Comparison of ENCODE assay signal across 16 cellular contexts in the genomic region with DNA sequence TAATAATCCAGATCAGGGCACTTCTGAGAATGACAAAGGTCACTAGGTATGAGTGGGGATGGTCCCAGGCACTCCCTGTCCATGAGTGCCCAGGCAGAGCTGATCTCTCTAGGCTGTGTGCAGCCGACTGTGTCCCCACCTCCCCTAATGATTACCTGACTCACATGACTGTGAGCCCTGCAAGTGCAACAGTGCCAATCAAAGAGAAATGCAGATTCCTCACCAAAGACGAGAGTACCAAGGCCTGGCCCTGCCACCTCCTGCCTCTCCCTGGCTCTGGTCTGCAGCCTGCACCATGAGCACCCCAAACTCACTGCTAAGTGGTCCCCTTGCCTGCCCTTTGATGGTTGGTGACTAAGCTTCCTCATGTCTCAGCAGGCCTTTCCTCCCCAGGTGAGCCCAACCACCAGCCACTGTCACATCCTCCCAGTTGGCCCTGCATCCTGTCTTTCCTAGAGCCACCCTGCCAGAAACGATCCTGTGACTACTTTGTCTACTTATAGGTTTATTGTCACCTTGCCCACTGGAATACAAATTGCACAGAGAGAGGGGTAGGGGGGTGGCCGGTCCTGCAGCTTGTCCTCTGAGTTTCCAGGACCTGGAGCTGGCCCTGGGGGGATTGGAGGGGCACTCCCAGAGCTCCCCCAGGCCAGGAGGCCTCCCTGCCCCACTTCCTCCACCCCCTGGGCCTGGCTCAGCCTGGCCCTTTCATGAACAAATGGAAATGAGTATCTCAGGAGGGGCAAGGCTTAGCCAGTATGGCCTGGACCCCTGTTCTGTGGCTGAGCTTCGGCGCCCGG. TPM values are rescaled to one million over a fixed set of nuclear protein-coding genes. Genes with fewer than 3 reads are reported as not detected.
DNase-seq lines count a peak whose midpoint lies in the region; ATAC-seq and TF ChIP-seq lines count a peak whose summit lies in the region.
"Had no signal": no experiment of that assay in that cellular context is flagged by ENCODE, and none has a peak within 500 bp of the region (broad histone marks: within the 10 kb centered on the region; RNA-seq: fewer than 3 reads in every experiment).

No MANE protein-coding gene starts in this region.

- POLR2A ChIA-PET in activated CD8-positive, alpha-beta T cell treated with anti-CD3 and anti-CD28 coated beads for 36 hours (lab: Charles Lee): interaction anchor here (1.6 kb wide), 1 partner anchor 8 kb away, joined by 5 read pairs; no protein-coding TSS in a partner anchor

- H3K4me3 Mint-ChIP-seq in activated CD8-positive, alpha-beta T cell treated with anti-CD3 and anti-CD28 coated beads for 36 hours: no peak overlapping the region
- no peak overlapping the region for H3K4me3 Mint-ChIP-seq in central memory CD8-positive, alpha-beta T cell
- H3K4me3 Mint-ChIP-seq: B cell had no signal

- TF ChIP-seq POLR2A in vagina (IDR thresholded peaks at IDR 0.05): no peak

- peak; percentile 98 for ATAC-seq in activated CD8-positive, alpha-beta T cell treated with anti-CD3 and anti-CD28 coated beads for 36 hours
- ATAC-seq in central memory CD8-positive, alpha-beta T cell (replicated peaks; ENCODE audit: extremely low read depth, poor library complexity, severe bottlenecking): peak; percentile 68
- ATAC-seq in HG02884 (IDR thresholded peaks at IDR 0.05; ENCODE audit: unreplicated experiment): no peak
- ATAC-seq: K562, left lobe of liver had no signal

- H3K27ac ChIP-seq in vagina: no peak overlapping the region
- H3K27ac ChIP-seq: colonic mucosa, SJSA1, suprapubic skin had no signal

- H3K4me1 ChIP-seq in vagina: no peaks in the 10 kb centered on the region
- no peaks in the 10 kb centered on the region for H3K4me1 ChIP-seq in HAP-1
- H3K4me1 ChIP-seq: colonic mucosa, SJSA1, suprapubic skin had no signal

- no peaks in the 10 kb centered on the region for H3K9me3 ChIP-seq in vagina
- no peaks in the 10 kb centered on the region for H3K9me3 ChIP-seq in HAP-1
- H3K9me3 ChIP-seq: colonic mucosa had no signal

- H3K27me3 Mint-ChIP-seq in activated CD8-positive, alpha-beta T cell treated with anti-CD3 and anti-CD28 coated beads for 36 hours: no peaks in the 10 kb centered on the region
- H3K27me3 Mint-ChIP-seq in central memory CD8-positive, alpha-beta T cell: peaks cover 7% of the 10 kb centered on the region

- in situ Hi-C loops in HAP-1 (cut with MboI; ENCODE audit: low sequenced_read_pairs): no loop called here

- H3K4me1 Mint-ChIP-seq in activated CD8-positive, alpha-beta T cell treated with anti-CD3 and anti-CD28 coated beads for 36 hours (ENCODE audit: low read depth): peaks cover 26% of the 10 kb centered on the region
- H3K4me1 Mint-ChIP-seq in central memory CD8-positive, alpha-beta T cell: peaks cover 11% of the 10 kb centered on the region

- peak; percentile 52 for DNase-seq in stimulated activated CD4-positive, alpha-beta T cell treated with anti-CD3 and anti-CD28 coated beads, Interleukin-1b, Interleukin-23, amount 100 ng/mL, for 48 hours
- no peak for DNase-seq in stimulated activated CD4-positive, alpha-beta T cell treated with anti-CD3 and anti-CD28 coated beads, Interleukin-4, amount 100 ng/mL, for 1 hour
- DNase-seq in activated CD8-positive, alpha-beta T cell treated with anti-CD3 and anti-CD28 coated beads for 36 hours: peak; percentile 82
- no peak for DNase-seq in central memory CD8-positive, alpha-beta T cell (ENCODE audit: low spot score in 2 of 2)
- DNase-seq in vagina (ENCODE audit: extremely low spot score in 2 of 2): peak; percentile 58 to 82
- no peak for DNase-seq in HAP-1 (ENCODE audit: low spot score in 2 of 2)
- DNase-seq in NCI-H526 (lab: John Stamatoyannopoulos, UW): no peak
- DNase-seq: foreskin fibroblast had no signal

- H3K4me3 ChIP-seq in vagina: no peak overlapping the region
- no peak overlapping the region for H3K4me3 ChIP-seq in HAP-1
- H3K4me3 ChIP-seq: colonic mucosa, K562, SJSA1, suprapubic skin had no signal

- H3K36me3 Mint-ChIP-seq in activated CD8-positive, alpha-beta T cell treated with anti-CD3 and anti-CD28 coated beads for 36 hours (ENCODE audit: low read depth): no peaks in the 10 kb centered on the region
- no peaks in the 10 kb centered on the region for H3K36me3 Mint-ChIP-seq in central memory CD8-positive, alpha-beta T cell (ENCODE audit: insufficient read depth)

- no peaks in the 10 kb centered on the region for H3K27me3 ChIP-seq in vagina
- H3K27me3 ChIP-seq in HAP-1 (ENCODE audit: low read depth): no peaks in the 10 kb centered on the region
- H3K27me3 ChIP-seq: colonic mucosa, suprapubic skin had no signal

- no peak for TF ChIP-seq CTCF in activated CD8-positive, alpha-beta T cell treated with anti-CD3 and anti-CD28 coated beads for 36 hours (IDR thresholded peaks at IDR 0.05)
- no peak for TF ChIP-seq CTCF in vagina (IDR thresholded peaks at IDR 0.05)

- intact Hi-C loops in activated CD8-positive, alpha-beta T cell treated with anti-CD3 and anti-CD28 coated beads for 36 hours (cut with micrococcal nuclease): no loop called here
- intact Hi-C loops in vagina (cut with DNase I): no loop called here

- H3K27ac Mint-ChIP-seq in activated CD8-positive, alpha-beta T cell treated with anti-CD3 and anti-CD28 coated beads for 36 hours: peak overlapping the region; percentile 76
- H3K27ac Mint-ChIP-seq in central memory CD8-positive, alpha-beta T cell (ENCODE audit: low read depth): no peak overlapping the region
- H3K27ac Mint-ChIP-seq: B cell had no signal

- CTCF ChIA-PET in activated CD8-positive, alpha-beta T cell treated with anti-CD3 and anti-CD28 coated beads for 36 hours (lab: Charles Lee): interaction anchor here (0.7 to 1.6 kb wide), 4 partner anchors 17 to 230 kb away, joined by 3 to 4 read pairs (median 4); no protein-coding TSS in a partner anchor

- H3K9me3 Mint-ChIP-seq in activated CD8-positive, alpha-beta T cell treated with anti-CD3 and anti-CD28 coated beads for 36 hours: peaks cover 3% of the 10 kb centered on the region
- H3K9me3 Mint-ChIP-seq in central memory CD8-positive, alpha-beta T cell: peaks cover 3% of the 10 kb centered on the region

- H3K36me3 ChIP-seq in vagina (no peaks in the 10 kb centered on the region), HAP-1 (replicated peaks) (no peaks in the 10 kb centered on the region)
- H3K36me3 ChIP-seq: colonic mucosa, SJSA1, suprapubic skin had no signal

RNA-seq across cellular contexts. Expression of a gene that starts 22.4 kb away (rescaled TPM):
- total RNA-seq in activated CD8-positive, alpha-beta T cell treated with anti-CD3 and anti-CD28 coated beads for 36 hours: 1 to 10 TPM; 1.4 to 1.5 TPM
- total RNA-seq in vagina: 1.7 TPM
- total RNA-seq: B cell, SJSA1 had no signal

RNA-seq across cellular contexts. Expression of a gene that starts 44.7 kb away (rescaled TPM):
- not detected for total RNA-seq in activated CD8-positive, alpha-beta T cell treated with anti-CD3 and anti-CD28 coated beads for 36 hours
- total RNA-seq in vagina: not detected
- total RNA-seq: B cell, colonic mucosa, omental fat pad, SJSA1, suprapubic skin had no signal

Comparison
In these comparisons a context has a peak if more than half of its experiments do, and no peak if none do; other contexts are left out.
1. DNase-seq: peak in stimulated activated CD4-positive, alpha-beta T cell treated with anti-CD3 and anti-CD28 coated beads, Interleukin-1b, Interleukin-23, amount 100 ng/mL, for 48 hours (single experiment), activated CD8-positive, alpha-beta T cell treated with anti-CD3 and anti-CD28 coated beads for 36 hours (single experiment) and vagina (2 of 2); none in stimulated activated CD4-positive, alpha-beta T cell treated with anti-CD3 and anti-CD28 coated beads, Interleukin-4, amount 100 ng/mL, for 1 hour (single experiment), central memory CD8-positive, alpha-beta T cell (0 of 2), HAP-1 (0 of 2) and NCI-H526 (0 of 2).